ENCODE assay signal across 2 cellular contexts in the genomic region with DNA sequence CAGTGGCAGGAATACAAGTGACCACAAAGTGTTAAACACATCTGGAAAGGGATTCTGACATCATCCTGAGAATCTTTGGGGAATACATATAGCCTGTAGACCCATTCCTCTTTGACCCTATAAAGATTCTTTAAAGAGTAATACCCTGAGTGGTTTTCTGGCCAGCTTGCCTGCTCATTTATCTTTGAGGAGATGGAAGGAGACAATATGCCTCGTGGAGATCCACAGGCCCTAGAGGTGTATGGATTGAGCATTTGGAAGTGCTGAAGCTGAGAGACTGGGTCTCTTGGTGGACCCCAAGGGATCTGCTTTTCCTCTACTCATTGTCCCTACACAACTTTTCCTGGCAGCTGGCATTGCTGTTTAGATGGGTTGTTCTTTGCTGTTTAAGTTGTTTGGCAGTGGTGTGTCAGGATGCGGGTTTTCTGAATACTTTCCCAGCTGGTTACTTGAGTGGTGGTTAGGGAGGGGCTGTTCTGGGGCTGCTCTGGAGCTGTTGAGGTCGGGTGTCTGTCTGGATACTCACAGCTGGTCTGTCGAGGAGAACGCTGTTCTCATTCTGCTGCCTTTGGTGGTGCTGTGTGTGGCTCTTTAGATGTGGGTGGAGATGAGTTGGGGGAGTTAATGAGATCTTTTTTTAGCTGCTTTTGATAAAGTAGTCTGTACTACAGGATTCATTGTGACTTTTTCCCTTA. TPM values are rescaled to one million over a fixed set of nuclear protein-coding genes. Genes with fewer than 3 reads are reported as not detected.
"Had no signal": no experiment of that assay in that cellular context is flagged by ENCODE, and none has a peak within 500 bp of the region (broad histone marks: within the 10 kb centered on the region; RNA-seq: fewer than 3 reads in every experiment).

No MANE protein-coding gene starts in this region.

RNA-seq across cellular contexts. Expression of gene FAM72C, which starts 50.1 kb away (rescaled TPM):
- polyA plus RNA-seq: heart right ventricle; naive thymus-derived CD4-positive, alpha-beta T cell had no signal
